In the genomic region with DNA sequence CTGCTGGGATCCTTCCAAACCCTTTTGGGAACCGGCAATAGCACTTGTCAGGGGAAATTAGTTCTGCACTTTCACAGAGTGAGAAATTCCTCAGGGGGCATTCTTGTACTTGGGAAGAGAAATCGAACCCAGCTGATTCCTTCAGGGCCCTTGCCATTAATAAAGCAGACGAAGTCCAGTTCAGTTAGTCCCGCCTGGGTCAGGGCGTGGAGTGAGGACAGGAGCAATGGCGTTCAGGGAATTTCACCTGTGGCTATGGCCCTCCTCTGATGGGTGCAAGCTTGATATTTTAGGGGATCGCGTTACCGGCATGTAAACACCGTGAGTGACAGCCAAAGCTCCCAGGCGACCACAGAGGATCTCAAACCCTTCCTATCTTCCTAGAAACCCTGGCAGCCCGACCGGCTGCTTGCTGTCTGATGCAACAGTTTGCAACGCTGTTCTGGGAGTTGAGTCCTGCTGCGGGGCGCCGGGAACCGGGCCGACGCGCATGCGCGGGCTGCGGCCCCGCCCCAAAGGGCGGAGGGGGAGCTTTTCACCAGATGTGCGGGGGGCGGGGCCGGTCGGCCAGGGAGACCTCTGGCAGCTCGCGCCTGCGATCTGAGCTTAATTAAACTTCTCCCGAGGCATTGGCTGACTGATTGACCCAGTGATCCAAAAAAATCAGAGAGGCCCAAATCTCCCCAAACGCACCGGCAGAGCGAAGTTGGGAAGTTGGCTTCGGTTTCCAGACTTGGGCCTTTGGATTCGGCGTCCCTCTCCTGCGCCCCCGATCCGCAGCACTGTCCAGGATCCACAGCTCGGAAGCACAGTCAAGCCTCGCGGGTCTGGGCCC, we compare ENCODE assay signal across 8 cellular contexts. TPM values are rescaled to one million over a fixed set of nuclear protein-coding genes. Genes with fewer than 3 reads are reported as not detected.
DNase-seq lines count a peak whose midpoint lies in the region; ATAC-seq and TF ChIP-seq lines count a peak whose summit lies in the region.

No MANE protein-coding gene starts in this region.

- no peaks in the 10 kb centered on the region for H3K79me2 ChIP-seq in neural cell (replicated peaks; ENCODE audit: insufficient read depth, low read length)

- peak overlapping the region; percentile 41 for H3K4me2 ChIP-seq in neural cell (ENCODE audit: low read length)

- H3K9ac ChIP-seq in neural cell (ENCODE audit: low read length): no peak overlapping the region

- H3K27me3 ChIP-seq in H7 (ENCODE audit: control insufficient read depth, insufficient read depth, low read length) (peaks cover 8% of the 10 kb centered on the region), neural cell (ENCODE audit: insufficient read depth, low read depth, low read length) (peaks cover 8% of the 10 kb centered on the region)

- H3K36me3 ChIP-seq in H7 (replicated peaks; ENCODE audit: control insufficient read depth, insufficient read depth, low read length) (no peaks in the 10 kb centered on the region), neural cell (ENCODE audit: insufficient read depth, low read length) (no peaks in the 10 kb centered on the region)

- no peaks in the 10 kb centered on the region for H3K9me3 ChIP-seq in neural cell (ENCODE audit: low read length)

- no peaks in the 10 kb centered on the region for H3K9me2 ChIP-seq in neural cell (ENCODE audit: insufficient read depth, low read length)

- H3F3A ChIP-seq in neural cell (ENCODE audit: insufficient read depth, low read length, poor library complexity, severe bottlenecking): peaks cover 9% of the 10 kb centered on the region

- H2AFZ ChIP-seq in neural cell (ENCODE audit: low read depth, low read length): no peak overlapping the region

- TF ChIP-seq RAD21 in neural cell (conservative IDR thresholded peaks at IDR 0.05): no peak

- peak; percentile 80 for ATAC-seq in stimulated activated naive CD8-positive, alpha-beta T cell treated with anti-CD3 and anti-CD28 coated beads, Interleukin-15, Interleukin-2, amounts not matched to agents 100 U/mL and 50 U/mL, for 24 hours

- TF ChIP-seq EP300 in neural cell (conservative IDR thresholded peaks at IDR 0.05; ENCODE audit: poor library complexity, severe bottlenecking): no peak

- H3K4me3 ChIP-seq in H7 (ENCODE audit: insufficient read depth, low read depth, low read length) (peak overlapping the region; percentile 71), fibroblast of villous mesenchyme (ENCODE audit: low read depth, low read length) (peak overlapping the region; percentile 52), neural cell (ENCODE audit: low read length) (peak overlapping the region; percentile 66)

- no peaks in the 10 kb centered on the region for H4K20me1 ChIP-seq in neural cell (ENCODE audit: insufficient read depth)

- DNase-seq in EH (ENCODE audit: low read depth) (peak; percentile 98), H7 (peak; percentile 99), M059J (ENCODE audit: low read depth) (peak; percentile 92), SHP77 treated with DMSO at 0.1 percent for 48 hours (lab: John Stamatoyannopoulos, UW) (peak; percentile 86), activated gamma-delta T cell (lab: John Stamatoyannopoulos, UW) (peak; percentile 68), fibroblast of villous mesenchyme (ENCODE audit: low read depth) (peak; percentile 98)
- peak; percentile 96 for DNase-seq in stimulated activated naive CD8-positive, alpha-beta T cell treated with anti-CD3 and anti-CD28 coated beads, Interleukin-15, Interleukin-2, amounts not matched to agents 100 U/mL and 50 U/mL, for 24 hours

- no peak for TF ChIP-seq CTCF in fibroblast of villous mesenchyme (IDR thresholded peaks at IDR 0.05; ENCODE audit: insufficient read depth, low read depth, low read length)
- no peak for TF ChIP-seq CTCF in neural cell (IDR thresholded peaks at IDR 0.05; ENCODE audit: poor library complexity, severe bottlenecking)

- H3K27ac ChIP-seq in neural cell (ENCODE audit: low read length): no peak overlapping the region

TF ChIP-seq in neural cell, 6 proteins besides CTCF, POLR2A, EP300 and RAD21:
- TF ChIP-seq REST (IDR thresholded peaks at IDR 0.05; ENCODE audit: borderline replicate concordance) (no peak), TAF1 (IDR thresholded peaks at IDR 0.05; ENCODE audit: low read depth) (no peak), EZH2 (IDR thresholded peaks at IDR 0.05; ENCODE audit: borderline replicate concordance, insufficient read depth, low read length, poor library complexity, severe bottlenecking) (no peak), SMC3 (conservative IDR thresholded peaks at IDR 0.05; ENCODE audit: poor library complexity) (no peak), POLR2AphosphoS5 (IDR thresholded peaks at IDR 0.05) (no peak), MXI1 (conservative IDR thresholded peaks at IDR 0.05; ENCODE audit: poor library complexity, severe bottlenecking) (no peak)
TF ChIP-seq in neural cell: peak in this region for 0.

RNA-seq across cellular contexts. Expression of gene CREB3L1, which starts 34.3 kb away (rescaled TPM):
- 1.6 and 5.0 TPM in 2 replicates for total RNA-seq in H7 (2014; rRNA removed; shearing (Covaris generic))
- 40.1 and 70.3 TPM in 2 replicates for total RNA-seq in M059J (2014; rRNA removed; shearing (Covaris generic))
- 40.6 and 66.7 TPM in 2 replicates for total RNA-seq in fibroblast of villous mesenchyme
- polyA plus RNA-seq in neural cell: not detected in 2 replicates
- not detected in 2 replicates for polyA minus RNA-seq in neural cell
